Comparison of ENCODE assay signal across 12 cellular contexts in the genomic region with DNA sequence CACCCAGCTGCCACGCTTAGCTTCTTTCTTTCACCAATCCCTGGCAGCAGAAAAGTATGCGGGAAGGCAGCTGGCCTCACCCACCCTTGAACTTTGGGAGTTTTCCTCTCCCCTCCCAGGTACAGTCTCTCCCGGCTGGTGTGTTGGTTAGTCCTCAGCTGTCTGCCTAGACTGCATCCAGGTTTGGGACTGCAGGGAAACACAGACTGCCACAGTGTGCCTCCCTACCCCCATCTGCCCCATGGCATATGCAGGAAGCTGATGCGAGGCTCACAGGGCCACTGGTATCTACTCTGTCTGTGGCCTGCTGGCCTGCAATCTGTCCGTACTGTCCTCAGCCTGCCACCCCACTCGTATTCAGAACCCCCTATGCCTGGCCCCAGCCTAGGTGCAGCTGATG. TPM values are rescaled to one million over a fixed set of nuclear protein-coding genes. Genes with fewer than 3 reads are reported as not detected.
DNase-seq lines count a peak whose midpoint lies in the region; ATAC-seq and TF ChIP-seq lines count a peak whose summit lies in the region.
"Had no signal": no experiment of that assay in that cellular context is flagged by ENCODE, and none has a peak within 500 bp of the region (broad histone marks: within the 10 kb centered on the region; RNA-seq: fewer than 3 reads in every experiment).

No MANE protein-coding gene starts in this region.

- DNase-seq in NT2/D1 (ENCODE audit: low read depth, low spot score) (no peak), dorsolateral prefrontal cortex (peak in 1 of 10 donors; percentile 50), mucosa of descending colon (peak in 2 of 3 donors; percentile 59 to 63), NCI-H2107 (lab: John Stamatoyannopoulos, UW) (no peak), ecto neural progenitor cell (ENCODE audit: low spot score) (no peak)
- DNase-seq: activated CD8-positive, alpha-beta memory T cell treated with anti-CD3 and anti-CD28 coated beads, Interleukin-2, amount 50 U/mL, for 4 hours; H7; NCI-H2227 treated with DMSO at 0.1 percent for 48 hours; SW 1271 had no signal

- peak overlapping the region; percentile 96 for H3K4me3 ChIP-seq in NT2/D1 (ENCODE audit: insufficient read length, low read depth)
- H3K4me3 ChIP-seq in dorsolateral prefrontal cortex, result peak overlapping the region in 56 of 59 donors; percentile 13 to 98 (median 80)
- H3K4me3 ChIP-seq in mucosa of descending colon, result no peak overlapping the region

- H3K9me3 ChIP-seq in NT2/D1 (ENCODE audit: insufficient read depth, low read length) (no peaks in the 10 kb centered on the region), mucosa of descending colon (no peaks in the 10 kb centered on the region)

- H3K4me1 ChIP-seq in NT2/D1 (ENCODE audit: insufficient read depth, insufficient read length), result peaks cover 55% of the 10 kb centered on the region
- peaks cover 60% of the 10 kb centered on the region for H3K4me1 ChIP-seq in mucosa of descending colon (ENCODE audit: low read depth)

- H3K27ac ChIP-seq in dorsolateral prefrontal cortex (peak overlapping the region; percentile 21 to 99 (median 93)), temporal lobe (ENCODE audit: low read depth, low read length) (peak overlapping the region; percentile 91)

- H3K36me3 ChIP-seq in NT2/D1 (ENCODE audit: insufficient read depth, insufficient read length, low read length) (peaks cover 48% of the 10 kb centered on the region), mucosa of descending colon (ENCODE audit: low read depth) (no peaks in the 10 kb centered on the region)

- TF ChIP-seq CTCF in dorsolateral prefrontal cortex (IDR thresholded peaks at IDR 0.05 in 54 of 56, conservative IDR thresholded peaks at IDR 0.05 in 2 of 56; ENCODE audit: low read depth in 1 of 56, partially characterized antibody in 56 of 56), result no peak
- TF ChIP-seq CTCF in mucosa of descending colon (IDR thresholded peaks at IDR 0.05), result no peak

- H3K9ac ChIP-seq in NT2/D1 (ENCODE audit: insufficient read length, low read depth), result peak overlapping the region; percentile 98

- H3K27me3 ChIP-seq in NT2/D1 (ENCODE audit: insufficient read depth, insufficient read length) (peaks cover 6% of the 10 kb centered on the region), dorsolateral prefrontal cortex (peaks cover 0 to 19% (median 0%) of the 10 kb centered on the region in 45 donors)

- ATAC-seq in mucosa of descending colon, result peak; percentile 11
- no peak for ATAC-seq in GM18520 (IDR thresholded peaks at IDR 0.05; ENCODE audit: unreplicated experiment)
- ATAC-seq: sciatic nerve had no signal

- intact Hi-C loops in dorsolateral prefrontal cortex (cut with DNase I) (no loop called here), mucosa of descending colon (cut with DNase I, micrococcal nuclease) (no loop called here)

RNA-seq across cellular contexts. Expression of a gene that starts 2.1 kb away (rescaled TPM):
- total RNA-seq in dorsolateral prefrontal cortex (100 to 1,000 TPM in 60 of 120 experiments, 10 to 100 TPM in 60; 29.3 to 364 (median 99.0) TPM), mucosa of descending colon (100 to 1,000 TPM; 452 to 723 (median 672) TPM), temporal lobe (22.1 TPM)

Comparison
In these comparisons a context has a peak if more than half of its experiments do, and no peak if none do; other contexts are left out.
1. DNase-seq: peak in mucosa of descending colon (2 of 3); none in NT2/D1 (single experiment), NCI-H2107 (single experiment) and ecto neural progenitor cell (single experiment).